ENCODE assay signal across 14 cellular contexts in genomic region chr1:29732438-29732837, GRCh38.
"Had no signal": no experiment of that assay in that cellular context is flagged by ENCODE, and none has a peak within 500 bp of the region (broad histone marks: within the 10 kb centered on the region; RNA-seq: fewer than 3 reads in every experiment).

No MANE protein-coding gene starts in this region.

- H3K4me3 Mint-ChIP-seq: activated CD4-positive, alpha-beta T cell treated with anti-CD3 and anti-CD28 coated beads, Interleukin-2, amount 10 ng/mL, durations not matched to agents 7 days and 5 days had no signal

- H3K27me3 Mint-ChIP-seq: activated CD4-positive, alpha-beta T cell treated with anti-CD3 and anti-CD28 coated beads, Interleukin-2, amount 10 ng/mL, durations not matched to agents 7 days and 5 days had no signal

- ATAC-seq: gastrocnemius medialis, left colon, lower lobe of right lung, right cardiac atrium had no signal

- DNase-seq: activated CD4-positive, alpha-beta T cell treated with anti-CD3 and anti-CD28 coated beads, Interleukin-2, amount 10 ng/mL, durations not matched to agents 7 days and 5 days; activated CD8-positive, alpha-beta memory T cell treated with anti-CD3 and anti-CD28 coated beads for 24 hours; activated naive CD4-positive, alpha-beta T cell; aorta; cortex of kidney; effector memory CD4-positive, alpha-beta T cell; gastrocnemius medialis; left colon; lower lobe of right lung; right cardiac atrium; stimulated activated CD4-positive, alpha-beta T cell treated with anti-CD3 and anti-CD28 coated beads, Interleukin-4, amount 100 ng/mL, for 4 hours; stimulated activated CD8-positive, alpha-beta memory T cell treated with anti-CD3 and anti-CD28 coated beads, Interleukin-4, amount 100 ng/mL, for 48 hours; stimulated activated naive CD4-positive, alpha-beta T cell treated with Interleukin-2 at 50 U/mL for 16 hours; substantia nigra had no signal

- H3K9me3 Mint-ChIP-seq: activated CD4-positive, alpha-beta T cell treated with anti-CD3 and anti-CD28 coated beads, Interleukin-2, amount 10 ng/mL, durations not matched to agents 7 days and 5 days had no signal

- H3K27ac Mint-ChIP-seq: activated CD4-positive, alpha-beta T cell treated with anti-CD3 and anti-CD28 coated beads, Interleukin-2, amount 10 ng/mL, durations not matched to agents 7 days and 5 days had no signal
